8 cellular contexts compared by ENCODE assay signal in the genomic region with DNA sequence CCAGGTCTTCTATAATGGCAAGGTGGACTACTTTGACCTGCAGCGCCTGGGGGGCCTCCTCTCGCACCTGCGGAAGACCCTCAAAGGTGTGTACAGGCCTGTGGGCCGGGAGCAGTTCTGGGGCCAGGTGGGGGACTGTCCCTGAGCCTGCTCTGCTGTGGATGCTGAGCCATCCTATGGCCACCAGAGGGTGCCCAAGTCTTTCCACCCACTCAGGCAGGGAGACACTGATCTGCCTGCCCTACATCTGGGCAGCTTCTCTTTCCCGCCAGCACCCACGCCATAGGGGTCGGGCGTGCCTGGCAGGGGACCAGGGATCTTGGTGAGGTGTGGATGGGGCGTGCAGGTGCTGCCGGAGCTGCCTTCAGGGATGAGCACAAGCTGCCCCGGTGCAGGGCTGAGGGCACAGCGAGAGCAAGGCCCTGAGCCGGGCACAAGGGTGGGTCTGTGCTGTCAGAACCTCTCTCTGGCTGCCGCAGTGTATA. TPM values are rescaled to one million over a fixed set of nuclear protein-coding genes. Genes with fewer than 3 reads are reported as not detected.
DNase-seq lines count a peak whose midpoint lies in the region; ATAC-seq, FAIRE-seq and TF ChIP-seq lines count a peak whose summit lies in the region.

No MANE protein-coding gene starts in this region.

- H4K20me1 ChIP-seq in BLaER1, result no peaks in the 10 kb centered on the region

- H3K9me3 ChIP-seq in BLaER1 (no peaks in the 10 kb centered on the region), right atrium auricular region (no peaks in the 10 kb centered on the region), small intestine (ENCODE audit: control insufficient read depth, low read depth) (no peaks in the 10 kb centered on the region)

- FAIRE-seq in small intestine (lab: Jason Lieb, UNC), result no peak

- H3K27ac ChIP-seq in BLaER1 (peak overlapping the region; percentile 38), right atrium auricular region (no peak overlapping the region), small intestine (ENCODE audit: low read depth in 1 of 2, low read length in 1 of 2) (no peak overlapping the region)

- TF ChIP-seq CTCF in right atrium auricular region (IDR thresholded peaks at IDR 0.05), result peak; percentile 71 to 79

- H3K4me3 ChIP-seq in BLaER1 (no peak overlapping the region), right atrium auricular region (no peak overlapping the region), small intestine (ENCODE audit: low read depth in 1 of 2, low read length in 2 of 2) (no peak overlapping the region)

- peak; percentile 75 for ATAC-seq in GM19035 (IDR thresholded peaks at IDR 0.05; ENCODE audit: unreplicated experiment)

- H3K27me3 ChIP-seq in BLaER1, result no peaks in the 10 kb centered on the region
- no peaks in the 10 kb centered on the region for H3K27me3 ChIP-seq in right atrium auricular region
- H3K27me3 ChIP-seq in small intestine (ENCODE audit: control insufficient read depth in 2 of 2, insufficient read depth in 2 of 2, low read length in 2 of 2), result no peaks in the 10 kb centered on the region

- peak; percentile 40 for DNase-seq in LoVo (ENCODE audit: low spot score)
- peak; percentile 55 for DNase-seq in T follicular helper cell (ENCODE audit: low read depth)
- DNase-seq in amniotic stem cell (lab: John Stamatoyannopoulos, UW), result peak; percentile 30
- DNase-seq in right atrium auricular region (ENCODE audit: low spot score), result no peak
- peak; percentile 77 for DNase-seq in small intestine
- no peak for DNase-seq in NCI-H1048 (lab: John Stamatoyannopoulos, UW)

- 48 to 58% (median 49%) methylated on average over 14 of the region's 14 CpGs for WGBS in small intestine, 3 donors

- no peak overlapping the region for H3K4me2 ChIP-seq in BLaER1

- H3K36me3 ChIP-seq in BLaER1, result peaks cover 80% of the 10 kb centered on the region
- peaks cover 28% of the 10 kb centered on the region for H3K36me3 ChIP-seq in right atrium auricular region
- peaks cover 11 to 14% of the 10 kb centered on the region in 2 donors for H3K36me3 ChIP-seq in small intestine (ENCODE audit: control insufficient read depth in 2 of 2, insufficient read depth in 2 of 2, low read length in 2 of 2)

- H3K9ac ChIP-seq in BLaER1, result 0 out of 2 replicates have a peak overlapping the region, but pooled peaks have one; percentile 6

- H3K4me1 ChIP-seq in BLaER1 (peaks cover 36% of the 10 kb centered on the region), right atrium auricular region (peaks cover 0 to 14% of the 10 kb centered on the region in 2 donors), small intestine (ENCODE audit: control insufficient read depth in 2 of 2, insufficient read depth in 1 of 2, low read depth in 1 of 2, low read length in 1 of 2) (no peaks in the 10 kb centered on the region)

RNA-seq across cellular contexts. Expression of gene RNF123, which starts 14.1 kb away (rescaled TPM):
- 10 to 100 TPM; 29.1 to 29.8 TPM for total RNA-seq in right atrium auricular region
- 10 to 100 TPM; 31.7 to 59.9 (median 42.7) TPM for polyA plus RNA-seq in small intestine

RNA-seq across cellular contexts. Expression of gene MST1, which starts 14.2 kb away (rescaled TPM):
- total RNA-seq in right atrium auricular region, result 1 to 10 TPM; 3.9 to 8.0 TPM
- 100 to 1,000 TPM; 157 to 458 (median 212) TPM for polyA plus RNA-seq in small intestine

RNA-seq across cellular contexts. Expression of gene AMIGO3, which starts 16.0 kb away (rescaled TPM):
- 1 to 10 TPM in 1 of 2 donors, under 1 TPM in 1; 0.44 to 1.1 TPM for total RNA-seq in right atrium auricular region
- polyA plus RNA-seq in small intestine, result under 1 TPM in 2 of 3 donors, not detected in 1; 0.81 to 0.84 TPM

RNA-seq across cellular contexts. Expression of gene GMPPB, which starts 20.3 kb away (rescaled TPM):
- total RNA-seq in right atrium auricular region, result 10 to 100 TPM; 12.0 to 21.7 TPM
- 10 to 100 TPM; 18.1 to 47.1 (median 22.4) TPM for polyA plus RNA-seq in small intestine

RNA-seq across cellular contexts. Expression of gene APEH, which starts 29.3 kb away (rescaled TPM):
- 10 to 100 TPM; 61.1 to 67.5 TPM for total RNA-seq in right atrium auricular region
- polyA plus RNA-seq in small intestine, result 10 to 100 TPM; 66.2 to 83.0 (median 80.7) TPM

Comparison
In these comparisons a context has a peak if more than half of its experiments do, and no peak if none do; other contexts are left out.
1. DNase-seq: peak in LoVo (single experiment), T follicular helper cell (single experiment), amniotic stem cell (single experiment) and small intestine (single experiment); none in right atrium auricular region (single experiment) and NCI-H1048 (single experiment).